In genomic region chr19:8036438-8037099, GRCh38 we compare ENCODE assay signal across 29 cellular contexts. TPM values are rescaled to one million over a fixed set of nuclear protein-coding genes. Genes with fewer than 3 reads are reported as not detected.
DNase-seq lines count a peak whose midpoint lies in the region; ATAC-seq and TF ChIP-seq lines count a peak whose summit lies in the region.
"Had no signal": no experiment of that assay in that cellular context is flagged by ENCODE, and none has a peak within 500 bp of the region (broad histone marks: within the 10 kb centered on the region; RNA-seq: fewer than 3 reads in every experiment).

No MANE protein-coding gene starts in this region.

- ATAC-seq in HG03135 (IDR thresholded peaks at IDR 0.05; ENCODE audit: unreplicated experiment) = no peak
- ATAC-seq: activated T-helper 17 cell treated with anti-CD3 and anti-CD28 coated beads, Interleukin-2, amount 50 U/mL, for 72 hours; naive thymus-derived CD8-positive, alpha-beta T cell; sciatic nerve; SK-N-SH treated with all-trans-retinoic acid at 6 μM for 48 hours had no signal

- H3K4me2 ChIP-seq in smooth muscle cell = no peak overlapping the region

- no peak overlapping the region for H3K4me3 ChIP-seq in smooth muscle cell
- H3K4me3 ChIP-seq: Peyer's patch, tibial nerve had no signal

- peaks cover 15% of the 10 kb centered on the region for H3K4me1 Mint-ChIP-seq in endothelial cell (ENCODE audit: unreplicated experiment)
- H3K4me1 Mint-ChIP-seq: activated T-helper 17 cell treated with anti-CD3 and anti-CD28 coated beads, Interleukin-2, amount 50 U/mL, for 72 hours; naive thymus-derived CD8-positive, alpha-beta T cell had no signal

- no peak for TF ChIP-seq CTCF in endothelial cell (IDR thresholded peaks at IDR 0.05; ENCODE audit: unreplicated experiment)
- TF ChIP-seq CTCF in smooth muscle cell (IDR thresholded peaks at IDR 0.05; ENCODE audit: borderline replicate concordance, insufficient read depth, poor library complexity, severe bottlenecking) = no peak

- no peaks in the 10 kb centered on the region for H3F3A ChIP-seq in smooth muscle cell (ENCODE audit: low read depth)

- DNase-seq in DMS 273 treated with DMSO at 0.1 percent for 48 hours (lab: John Stamatoyannopoulos, UW) (peak; percentile 96), NCI-H128 (lab: John Stamatoyannopoulos, UW; ENCODE audit: unreplicated experiment) (peak; percentile 16), NCI-H345 (lab: John Stamatoyannopoulos, UW) (peak; percentile 70), endothelial cell (ENCODE audit: low spot score) (no peak), smooth muscle cell (lab: John Stamatoyannopoulos, UW; ENCODE audit: unreplicated experiment) (no peak), inferior parietal cortex (ENCODE audit: extremely low spot score) (no peak), GF-D8 (lab: John Stamatoyannopoulos, UW) (no peak)
- DNase-seq: activated CD4-positive, CD25-positive, alpha-beta regulatory T cell treated with anti-CD3 and anti-CD28 coated beads, Interleukin-2, amount 50 U/mL, for 72 hours; CD4-positive, alpha-beta T cell; hippocampal formation; Karpas-422; kidney; NCI-H1048; NK-92 treated with Interleukin-12 subunit alpha and Interleukin-12 subunit beta, amount 100 ng/mL, for 24 hours; Peyer's patch; stimulated activated CD4-positive, alpha-beta T cell treated with anti-CD3 and anti-CD28 coated beads, Interleukin-1b, Interleukin-23, amount 100 ng/mL, for 48 hours; stimulated activated naive CD4-positive, alpha-beta T cell treated with Interleukin-2 at 50 U/mL for 16 hours; T-helper 9 cell had no signal

- WGBS in smooth muscle cell (ENCODE audit: low lambda C conversion rate) = 94% methylated on average over 7 of the region's 7 CpGs

- no peak overlapping the region for H3K4me3 Mint-ChIP-seq in endothelial cell (ENCODE audit: unreplicated experiment)
- H3K4me3 Mint-ChIP-seq: activated T-helper 17 cell treated with anti-CD3 and anti-CD28 coated beads, Interleukin-2, amount 50 U/mL, for 72 hours; CD4-positive, alpha-beta T cell; naive thymus-derived CD8-positive, alpha-beta T cell had no signal

- no peak overlapping the region for H3K9ac ChIP-seq in smooth muscle cell (ENCODE audit: low read depth)
- H3K9ac ChIP-seq: parathyroid adenoma had no signal

- H3K36me3 Mint-ChIP-seq in endothelial cell (ENCODE audit: low read depth, unreplicated experiment) = no peaks in the 10 kb centered on the region
- H3K36me3 Mint-ChIP-seq: naive thymus-derived CD8-positive, alpha-beta T cell had no signal

- H3K27me3 Mint-ChIP-seq in endothelial cell (ENCODE audit: unreplicated experiment) = peaks cover 3% of the 10 kb centered on the region

- peaks cover 16% of the 10 kb centered on the region for H3K4me1 ChIP-seq in smooth muscle cell (ENCODE audit: low read depth)
- H3K4me1 ChIP-seq: parathyroid adenoma, tibial nerve had no signal

- H4K20me1 ChIP-seq in smooth muscle cell (ENCODE audit: low read depth) = no peaks in the 10 kb centered on the region

- peak overlapping the region; percentile 9 for H3K27ac Mint-ChIP-seq in endothelial cell (ENCODE audit: unreplicated experiment)
- H3K27ac Mint-ChIP-seq: activated T-helper 17 cell treated with anti-CD3 and anti-CD28 coated beads, Interleukin-2, amount 50 U/mL, for 72 hours; CD4-positive, alpha-beta T cell; naive thymus-derived CD8-positive, alpha-beta T cell had no signal

- H3K27ac ChIP-seq in smooth muscle cell (ENCODE audit: low read depth) = no peak overlapping the region
- H3K27ac ChIP-seq: parathyroid adenoma, Peyer's patch, tibial nerve had no signal

- no peaks in the 10 kb centered on the region for H3K27me3 ChIP-seq in smooth muscle cell (ENCODE audit: low read depth)
- H3K27me3 ChIP-seq: Peyer's patch, tibial nerve had no signal

- H3K9me3 ChIP-seq in smooth muscle cell (replicated peaks; ENCODE audit: low read depth) = no peaks in the 10 kb centered on the region
- H3K9me3 ChIP-seq: Peyer's patch, tibial nerve had no signal

- no peak overlapping the region for H2AFZ ChIP-seq in smooth muscle cell (ENCODE audit: low read depth)
- H2AFZ ChIP-seq: parathyroid adenoma had no signal

- no peaks in the 10 kb centered on the region for H3K36me3 ChIP-seq in smooth muscle cell (ENCODE audit: low read depth)
- H3K36me3 ChIP-seq: Peyer's patch, tibial nerve had no signal

- no peaks in the 10 kb centered on the region for H3K79me2 ChIP-seq in smooth muscle cell (ENCODE audit: low read depth)
- H3K79me2 ChIP-seq: parathyroid adenoma had no signal

- H3K9me3 Mint-ChIP-seq in endothelial cell (ENCODE audit: unreplicated experiment) = no peaks in the 10 kb centered on the region
- H3K9me3 Mint-ChIP-seq: activated T-helper 17 cell treated with anti-CD3 and anti-CD28 coated beads, Interleukin-2, amount 50 U/mL, for 72 hours; CD4-positive, alpha-beta T cell; naive thymus-derived CD8-positive, alpha-beta T cell had no signal

RNA-seq across cellular contexts. Expression of gene CCL25, which starts 16.0 kb away (rescaled TPM):
- total RNA-seq in endothelial cell (ENCODE audit: unreplicated experiment) = not detected
- total RNA-seq in smooth muscle cell = not detected in 2 replicates
- polyA plus RNA-seq in smooth muscle cell = 0.91 TPM in 1 of 2 replicates, not detected in the other
- total RNA-seq: bronchial epithelial cell; CD4-positive, alpha-beta T cell; endothelial cell of umbilical vein; H4; kidney; lung microvascular endothelial cell; naive thymus-derived CD8-positive, alpha-beta T cell; sciatic nerve; tibial nerve had no signal
- polyA plus RNA-seq: endothelial cell of umbilical vein had no signal

RNA-seq across cellular contexts. Expression of gene ELAVL1, which starts 31.1 kb away (rescaled TPM):
- total RNA-seq in endothelial cell (ENCODE audit: unreplicated experiment) (135 TPM), smooth muscle cell (32.8 and 47.9 TPM in 2 replicates)
- 90.7 and 91.6 TPM in 2 replicates for polyA plus RNA-seq in smooth muscle cell

Comparison
In these comparisons a context has a peak if more than half of its experiments do, and no peak if none do; other contexts are left out.
1. DNase-seq: peak in DMS 273 treated with DMSO at 0.1 percent for 48 hours (single experiment), NCI-H128 (single experiment) and NCI-H345 (single experiment); none in endothelial cell (single experiment), smooth muscle cell (single experiment), inferior parietal cortex (single experiment) and GF-D8 (single experiment).